In genomic region chr12:80712866-80713265, GRCh38 we compare ENCODE assay signal across 23 cellular contexts. TPM values are rescaled to one million over a fixed set of nuclear protein-coding genes. Genes with fewer than 3 reads are reported as not detected.
"Had no signal": no experiment of that assay in that cellular context is flagged by ENCODE, and none has a peak within 500 bp of the region (broad histone marks: within the 10 kb centered on the region; RNA-seq: fewer than 3 reads in every experiment).

No MANE protein-coding gene starts in this region.

- H3K27me3 ChIP-seq: vagina had no signal

- DNase-seq: effector memory CD4-positive, alpha-beta T cell; esophagus squamous epithelium; foreskin fibroblast; head of caudate nucleus; left colon; left ventricle myocardium superior; mesenchymal stem cell; midbrain; naive thymus-derived CD4-positive, alpha-beta T cell; stimulated activated CD4-positive, alpha-beta T cell treated with anti-CD3 and anti-CD28 coated beads, Interleukin-4, amount 100 ng/mL, for 24 hours; tibial artery; upper lobe of right lung had no signal

- H3K27ac ChIP-seq: esophagus squamous epithelium, hepatocyte, neutrophil, tibial artery, upper lobe of right lung, vagina had no signal

- H3K36me3 ChIP-seq: esophagus squamous epithelium, neutrophil, tibial artery, upper lobe of right lung, vagina had no signal

- FAIRE-seq: endometrium had no signal

- H3K4me1 ChIP-seq: tibial artery, upper lobe of right lung had no signal

- H3K4me3 ChIP-seq: esophagus squamous epithelium, hepatocyte, lung, tibial artery, upper lobe of right lung, vagina had no signal

- H3K9me3 ChIP-seq: esophagus squamous epithelium, neutrophil, tibial artery, upper lobe of right lung, vagina had no signal

- ATAC-seq: left colon; left ventricle myocardium superior; naive thymus-derived CD4-positive, alpha-beta T cell; stimulated activated memory B cell treated with anti-CD40 and anti-IgM and Interleukin-4, amounts not matched to agents 10 μg/mL and 1 μg/mL and 100 μg/mL, for 72 hours; upper lobe of right lung had no signal

RNA-seq across cellular contexts. Expression of gene MYF5, which starts 3.8 kb away (rescaled TPM):
- total RNA-seq: esophagus squamous epithelium; hepatocyte; kidney epithelial cell; left colon; left ventricle myocardium superior; lung; naive thymus-derived CD4-positive, alpha-beta T cell; osteoblast; pulmonary artery endothelial cell; temporal lobe; upper lobe of right lung; vagina had no signal
- polyA plus RNA-seq: hepatocyte; lung; naive thymus-derived CD4-positive, alpha-beta T cell; neural cell had no signal

RNA-seq across cellular contexts. Expression of gene MYF6, which starts 5.4 kb away (rescaled TPM):
- total RNA-seq: kidney epithelial cell; left colon; left ventricle myocardium superior; lung; naive thymus-derived CD4-positive, alpha-beta T cell; osteoblast; pulmonary artery endothelial cell; upper lobe of right lung; vagina had no signal
- polyA plus RNA-seq: hepatocyte; lung; naive thymus-derived CD4-positive, alpha-beta T cell; neural cell had no signal
